ENCODE assay signal across 1 cellular context in the genomic region with DNA sequence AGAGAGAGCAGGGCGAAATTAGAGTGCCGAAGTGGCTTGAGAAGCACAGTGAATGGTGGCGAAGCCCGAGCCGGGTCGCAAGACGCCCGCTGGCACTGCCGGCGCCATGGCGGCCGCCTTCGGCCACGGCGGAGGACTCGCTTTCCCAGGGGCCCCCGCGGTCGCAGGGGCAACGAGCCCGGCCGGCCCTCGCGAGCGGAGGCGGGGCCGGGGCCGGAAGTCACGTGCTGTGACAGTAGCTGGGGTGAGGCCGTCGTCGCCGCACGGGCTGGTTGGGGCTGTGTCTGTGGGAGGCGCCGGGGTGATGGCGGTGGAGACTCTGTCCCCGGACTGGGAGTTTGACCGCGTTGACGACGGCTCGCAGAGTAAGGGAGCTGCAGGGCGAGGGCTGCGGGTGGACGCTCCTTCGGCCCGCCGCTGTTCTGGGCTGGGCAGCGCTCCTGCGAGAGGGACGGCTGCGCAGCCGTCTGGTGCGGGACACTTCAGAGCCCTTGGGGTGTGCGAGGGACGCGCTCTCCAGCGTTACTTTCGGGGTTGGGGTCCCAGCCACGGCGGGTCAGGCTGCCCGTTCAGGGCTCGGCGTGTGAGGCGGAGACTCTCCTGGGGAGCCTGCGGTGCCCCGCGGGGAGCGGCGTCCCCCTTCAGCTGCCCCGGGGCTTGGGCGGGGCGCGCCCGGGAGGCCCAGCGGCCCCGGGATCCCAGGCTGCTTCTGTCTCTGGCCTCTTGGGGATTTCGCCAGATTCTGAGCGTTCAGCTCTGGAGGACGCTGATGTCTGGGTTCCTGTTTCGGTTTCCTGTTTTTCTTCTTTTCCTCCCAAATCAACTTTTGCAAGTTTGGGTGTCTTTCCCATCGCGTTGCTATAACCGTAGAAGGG.
TF ChIP-seq lines count a peak whose summit lies in the region.

A gene with protein sequence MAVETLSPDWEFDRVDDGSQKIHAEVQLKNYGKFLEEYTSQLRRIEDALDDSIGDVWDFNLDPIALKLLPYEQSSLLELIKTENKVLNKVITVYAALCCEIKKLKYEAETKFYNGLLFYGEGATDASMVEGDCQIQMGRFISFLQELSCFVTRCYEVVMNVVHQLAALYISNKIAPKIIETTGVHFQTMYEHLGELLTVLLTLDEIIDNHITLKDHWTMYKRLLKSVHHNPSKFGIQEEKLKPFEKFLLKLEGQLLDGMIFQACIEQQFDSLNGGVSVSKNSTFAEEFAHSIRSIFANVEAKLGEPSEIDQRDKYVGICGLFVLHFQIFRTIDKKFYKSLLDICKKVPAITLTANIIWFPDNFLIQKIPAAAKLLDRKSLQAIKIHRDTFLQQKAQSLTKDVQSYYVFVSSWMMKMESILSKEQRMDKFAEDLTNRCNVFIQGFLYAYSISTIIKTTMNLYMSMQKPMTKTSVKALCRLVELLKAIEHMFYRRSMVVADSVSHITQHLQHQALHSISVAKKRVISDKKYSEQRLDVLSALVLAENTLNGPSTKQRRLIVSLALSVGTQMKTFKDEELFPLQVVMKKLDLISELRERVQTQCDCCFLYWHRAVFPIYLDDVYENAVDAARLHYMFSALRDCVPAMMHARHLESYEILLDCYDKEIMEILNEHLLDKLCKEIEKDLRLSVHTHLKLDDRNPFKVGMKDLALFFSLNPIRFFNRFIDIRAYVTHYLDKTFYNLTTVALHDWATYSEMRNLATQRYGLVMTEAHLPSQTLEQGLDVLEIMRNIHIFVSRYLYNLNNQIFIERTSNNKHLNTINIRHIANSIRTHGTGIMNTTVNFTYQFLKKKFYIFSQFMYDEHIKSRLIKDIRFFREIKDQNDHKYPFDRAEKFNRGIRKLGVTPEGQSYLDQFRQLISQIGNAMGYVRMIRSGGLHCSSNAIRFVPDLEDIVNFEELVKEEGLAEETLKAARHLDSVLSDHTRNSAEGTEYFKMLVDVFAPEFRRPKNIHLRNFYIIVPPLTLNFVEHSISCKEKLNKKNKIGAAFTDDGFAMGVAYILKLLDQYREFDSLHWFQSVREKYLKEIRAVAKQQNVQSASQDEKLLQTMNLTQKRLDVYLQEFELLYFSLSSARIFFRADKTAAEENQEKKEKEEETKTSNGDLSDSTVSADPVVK (plus strand): TSS at position 235 of the 875 bp plus-strand sequence. CDS start 70 bp downstream, at position 305.

TF ChIP-seq in WTC11, 78 proteins besides CTCF, POLR2A, EP300 and RAD21 (continued from another document and continues in another):
- TF ChIP-seq, protein P1, sequence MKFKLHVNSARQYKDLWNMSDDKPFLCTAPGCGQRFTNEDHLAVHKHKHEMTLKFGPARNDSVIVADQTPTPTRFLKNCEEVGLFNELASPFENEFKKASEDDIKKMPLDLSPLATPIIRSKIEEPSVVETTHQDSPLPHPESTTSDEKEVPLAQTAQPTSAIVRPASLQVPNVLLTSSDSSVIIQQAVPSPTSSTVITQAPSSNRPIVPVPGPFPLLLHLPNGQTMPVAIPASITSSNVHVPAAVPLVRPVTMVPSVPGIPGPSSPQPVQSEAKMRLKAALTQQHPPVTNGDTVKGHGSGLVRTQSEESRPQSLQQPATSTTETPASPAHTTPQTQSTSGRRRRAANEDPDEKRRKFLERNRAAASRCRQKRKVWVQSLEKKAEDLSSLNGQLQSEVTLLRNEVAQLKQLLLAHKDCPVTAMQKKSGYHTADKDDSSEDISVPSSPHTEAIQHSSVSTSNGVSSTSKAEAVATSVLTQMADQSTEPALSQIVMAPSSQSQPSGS (CRISPR knock-in tag; IDR thresholded peaks at IDR 0.05; ENCODE audit: borderline replicate concordance, low read depth) = no peak
- TF ChIP-seq FOXP1 (CRISPR knock-in tag; IDR thresholded peaks at IDR 0.05; ENCODE audit: borderline replicate concordance) (peak; percentile 97), ZNF317 (CRISPR knock-in tag; IDR thresholded peaks at IDR 0.05; ENCODE audit: borderline replicate concordance, low read depth) (peak; percentile 63; the same call in 1 of the 2 replicates), ZNF671 (CRISPR knock-in tag; IDR thresholded peaks at IDR 0.05) (no peak), NFYB (CRISPR knock-in tag; conservative IDR thresholded peaks at IDR 0.05; ENCODE audit: low read depth) (peak; percentile 11; the same call in 1 of the 2 replicates), MYBL2 (CRISPR knock-in tag; IDR thresholded peaks at IDR 0.05) (peak; percentile 61; the same call in 1 of the 2 replicates), CBFB (CRISPR knock-in tag; IDR thresholded peaks at IDR 0.05; ENCODE audit: low read depth) (no peak), ATF1 (CRISPR knock-in tag; IDR thresholded peaks at IDR 0.05) (peak; percentile 91; the same call in 1 of the 2 replicates), SMAD4 (CRISPR knock-in tag; IDR thresholded peaks at IDR 0.05) (no peak), PRRX2 (CRISPR knock-in tag; IDR thresholded peaks at IDR 0.05) (peak; percentile 8; the same call in 1 of the 2 replicates), ZNF423 (CRISPR knock-in tag; IDR thresholded peaks at IDR 0.05) (no peak), NR1H2 (CRISPR knock-in tag; IDR thresholded peaks at IDR 0.05) (no peak), ZNF121 (CRISPR knock-in tag; IDR thresholded peaks at IDR 0.05) (0 out of 2 replicates have a peak, but pooled peaks have one; percentile 15), ZNF219 (CRISPR knock-in tag; IDR thresholded peaks at IDR 0.05; ENCODE audit: borderline replicate concordance) (0 out of 2 replicates have a peak, but pooled peaks have one; percentile 47), NR2C2 (CRISPR knock-in tag; IDR thresholded peaks at IDR 0.05) (peak; percentile 14; the same call in 1 of the 2 replicates), KAT7 (CRISPR knock-in tag; IDR thresholded peaks at IDR 0.05; ENCODE audit: borderline replicate concordance) (peak; percentile 68; the same call in 1 of the 2 replicates)
- TF ChIP-seq, protein P2, sequence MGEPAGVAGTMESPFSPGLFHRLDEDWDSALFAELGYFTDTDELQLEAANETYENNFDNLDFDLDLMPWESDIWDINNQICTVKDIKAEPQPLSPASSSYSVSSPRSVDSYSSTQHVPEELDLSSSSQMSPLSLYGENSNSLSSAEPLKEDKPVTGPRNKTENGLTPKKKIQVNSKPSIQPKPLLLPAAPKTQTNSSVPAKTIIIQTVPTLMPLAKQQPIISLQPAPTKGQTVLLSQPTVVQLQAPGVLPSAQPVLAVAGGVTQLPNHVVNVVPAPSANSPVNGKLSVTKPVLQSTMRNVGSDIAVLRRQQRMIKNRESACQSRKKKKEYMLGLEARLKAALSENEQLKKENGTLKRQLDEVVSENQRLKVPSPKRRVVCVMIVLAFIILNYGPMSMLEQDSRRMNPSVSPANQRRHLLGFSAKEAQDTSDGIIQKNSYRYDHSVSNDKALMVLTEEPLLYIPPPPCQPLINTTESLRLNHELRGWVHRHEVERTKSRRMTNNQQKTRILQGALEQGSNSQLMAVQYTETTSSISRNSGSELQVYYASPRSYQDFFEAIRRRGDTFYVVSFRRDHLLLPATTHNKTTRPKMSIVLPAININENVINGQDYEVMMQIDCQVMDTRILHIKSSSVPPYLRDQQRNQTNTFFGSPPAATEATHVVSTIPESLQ (CRISPR knock-in tag; IDR thresholded peaks at IDR 0.05) = 0 out of 2 replicates have a peak, but pooled peaks have one; percentile 44
- TF ChIP-seq, protein P3, sequence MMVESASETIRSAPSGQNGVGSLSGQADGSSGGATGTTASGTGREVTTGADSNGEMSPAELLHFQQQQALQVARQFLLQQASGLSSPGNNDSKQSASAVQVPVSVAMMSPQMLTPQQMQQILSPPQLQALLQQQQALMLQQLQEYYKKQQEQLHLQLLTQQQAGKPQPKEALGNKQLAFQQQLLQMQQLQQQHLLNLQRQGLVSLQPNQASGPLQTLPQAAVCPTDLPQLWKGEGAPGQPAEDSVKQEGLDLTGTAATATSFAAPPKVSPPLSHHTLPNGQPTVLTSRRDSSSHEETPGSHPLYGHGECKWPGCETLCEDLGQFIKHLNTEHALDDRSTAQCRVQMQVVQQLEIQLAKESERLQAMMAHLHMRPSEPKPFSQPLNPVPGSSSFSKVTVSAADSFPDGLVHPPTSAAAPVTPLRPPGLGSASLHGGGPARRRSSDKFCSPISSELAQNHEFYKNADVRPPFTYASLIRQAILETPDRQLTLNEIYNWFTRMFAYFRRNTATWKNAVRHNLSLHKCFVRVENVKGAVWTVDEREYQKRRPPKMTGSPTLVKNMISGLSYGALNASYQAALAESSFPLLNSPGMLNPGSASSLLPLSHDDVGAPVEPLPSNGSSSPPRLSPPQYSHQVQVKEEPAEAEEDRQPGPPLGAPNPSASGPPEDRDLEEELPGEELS (CRISPR knock-in tag; IDR thresholded peaks at IDR 0.05) = peak; percentile 96
- TF ChIP-seq, protein P4, sequence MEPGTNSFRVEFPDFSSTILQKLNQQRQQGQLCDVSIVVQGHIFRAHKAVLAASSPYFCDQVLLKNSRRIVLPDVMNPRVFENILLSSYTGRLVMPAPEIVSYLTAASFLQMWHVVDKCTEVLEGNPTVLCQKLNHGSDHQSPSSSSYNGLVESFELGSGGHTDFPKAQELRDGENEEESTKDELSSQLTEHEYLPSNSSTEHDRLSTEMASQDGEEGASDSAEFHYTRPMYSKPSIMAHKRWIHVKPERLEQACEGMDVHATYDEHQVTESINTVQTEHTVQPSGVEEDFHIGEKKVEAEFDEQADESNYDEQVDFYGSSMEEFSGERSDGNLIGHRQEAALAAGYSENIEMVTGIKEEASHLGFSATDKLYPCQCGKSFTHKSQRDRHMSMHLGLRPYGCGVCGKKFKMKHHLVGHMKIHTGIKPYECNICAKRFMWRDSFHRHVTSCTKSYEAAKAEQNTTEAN (CRISPR knock-in tag; IDR thresholded peaks at IDR 0.05) = peak; percentile 84
- TF ChIP-seq, protein P5, sequence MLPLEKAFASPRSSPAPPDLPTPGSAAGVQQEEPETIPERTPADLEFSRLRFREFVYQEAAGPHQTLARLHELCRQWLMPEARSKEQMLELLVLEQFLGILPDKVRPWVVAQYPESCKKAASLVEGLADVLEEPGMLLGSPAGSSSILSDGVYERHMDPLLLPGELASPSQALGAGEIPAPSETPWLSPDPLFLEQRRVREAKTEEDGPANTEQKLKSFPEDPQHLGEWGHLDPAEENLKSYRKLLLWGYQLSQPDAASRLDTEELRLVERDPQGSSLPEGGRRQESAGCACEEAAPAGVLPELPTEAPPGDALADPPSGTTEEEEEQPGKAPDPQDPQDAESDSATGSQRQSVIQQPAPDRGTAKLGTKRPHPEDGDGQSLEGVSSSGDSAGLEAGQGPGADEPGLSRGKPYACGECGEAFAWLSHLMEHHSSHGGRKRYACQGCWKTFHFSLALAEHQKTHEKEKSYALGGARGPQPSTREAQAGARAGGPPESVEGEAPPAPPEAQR (CRISPR knock-in tag; IDR thresholded peaks at IDR 0.05) = no peak
- TF ChIP-seq, protein P6, sequence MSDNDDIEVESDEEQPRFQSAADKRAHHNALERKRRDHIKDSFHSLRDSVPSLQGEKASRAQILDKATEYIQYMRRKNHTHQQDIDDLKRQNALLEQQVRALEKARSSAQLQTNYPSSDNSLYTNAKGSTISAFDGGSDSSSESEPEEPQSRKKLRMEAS (CRISPR knock-in tag; IDR thresholded peaks at IDR 0.05) = peak; percentile 96
- TF ChIP-seq, protein P7, sequence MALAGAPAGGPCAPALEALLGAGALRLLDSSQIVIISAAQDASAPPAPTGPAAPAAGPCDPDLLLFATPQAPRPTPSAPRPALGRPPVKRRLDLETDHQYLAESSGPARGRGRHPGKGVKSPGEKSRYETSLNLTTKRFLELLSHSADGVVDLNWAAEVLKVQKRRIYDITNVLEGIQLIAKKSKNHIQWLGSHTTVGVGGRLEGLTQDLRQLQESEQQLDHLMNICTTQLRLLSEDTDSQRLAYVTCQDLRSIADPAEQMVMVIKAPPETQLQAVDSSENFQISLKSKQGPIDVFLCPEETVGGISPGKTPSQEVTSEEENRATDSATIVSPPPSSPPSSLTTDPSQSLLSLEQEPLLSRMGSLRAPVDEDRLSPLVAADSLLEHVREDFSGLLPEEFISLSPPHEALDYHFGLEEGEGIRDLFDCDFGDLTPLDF (CRISPR knock-in tag; IDR thresholded peaks at IDR 0.05) = no peak
- TF ChIP-seq, protein P8, sequence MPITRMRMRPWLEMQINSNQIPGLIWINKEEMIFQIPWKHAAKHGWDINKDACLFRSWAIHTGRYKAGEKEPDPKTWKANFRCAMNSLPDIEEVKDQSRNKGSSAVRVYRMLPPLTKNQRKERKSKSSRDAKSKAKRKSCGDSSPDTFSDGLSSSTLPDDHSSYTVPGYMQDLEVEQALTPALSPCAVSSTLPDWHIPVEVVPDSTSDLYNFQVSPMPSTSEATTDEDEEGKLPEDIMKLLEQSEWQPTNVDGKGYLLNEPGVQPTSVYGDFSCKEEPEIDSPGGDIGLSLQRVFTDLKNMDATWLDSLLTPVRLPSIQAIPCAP (CRISPR knock-in tag; IDR thresholded peaks at IDR 0.05) = peak; percentile 88
- TF ChIP-seq, protein P9, sequence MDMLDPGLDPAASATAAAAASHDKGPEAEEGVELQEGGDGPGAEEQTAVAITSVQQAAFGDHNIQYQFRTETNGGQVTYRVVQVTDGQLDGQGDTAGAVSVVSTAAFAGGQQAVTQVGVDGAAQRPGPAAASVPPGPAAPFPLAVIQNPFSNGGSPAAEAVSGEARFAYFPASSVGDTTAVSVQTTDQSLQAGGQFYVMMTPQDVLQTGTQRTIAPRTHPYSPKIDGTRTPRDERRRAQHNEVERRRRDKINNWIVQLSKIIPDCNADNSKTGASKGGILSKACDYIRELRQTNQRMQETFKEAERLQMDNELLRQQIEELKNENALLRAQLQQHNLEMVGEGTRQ (CRISPR knock-in tag; IDR thresholded peaks at IDR 0.05) = peak; percentile 99
- TF ChIP-seq, protein P10, sequence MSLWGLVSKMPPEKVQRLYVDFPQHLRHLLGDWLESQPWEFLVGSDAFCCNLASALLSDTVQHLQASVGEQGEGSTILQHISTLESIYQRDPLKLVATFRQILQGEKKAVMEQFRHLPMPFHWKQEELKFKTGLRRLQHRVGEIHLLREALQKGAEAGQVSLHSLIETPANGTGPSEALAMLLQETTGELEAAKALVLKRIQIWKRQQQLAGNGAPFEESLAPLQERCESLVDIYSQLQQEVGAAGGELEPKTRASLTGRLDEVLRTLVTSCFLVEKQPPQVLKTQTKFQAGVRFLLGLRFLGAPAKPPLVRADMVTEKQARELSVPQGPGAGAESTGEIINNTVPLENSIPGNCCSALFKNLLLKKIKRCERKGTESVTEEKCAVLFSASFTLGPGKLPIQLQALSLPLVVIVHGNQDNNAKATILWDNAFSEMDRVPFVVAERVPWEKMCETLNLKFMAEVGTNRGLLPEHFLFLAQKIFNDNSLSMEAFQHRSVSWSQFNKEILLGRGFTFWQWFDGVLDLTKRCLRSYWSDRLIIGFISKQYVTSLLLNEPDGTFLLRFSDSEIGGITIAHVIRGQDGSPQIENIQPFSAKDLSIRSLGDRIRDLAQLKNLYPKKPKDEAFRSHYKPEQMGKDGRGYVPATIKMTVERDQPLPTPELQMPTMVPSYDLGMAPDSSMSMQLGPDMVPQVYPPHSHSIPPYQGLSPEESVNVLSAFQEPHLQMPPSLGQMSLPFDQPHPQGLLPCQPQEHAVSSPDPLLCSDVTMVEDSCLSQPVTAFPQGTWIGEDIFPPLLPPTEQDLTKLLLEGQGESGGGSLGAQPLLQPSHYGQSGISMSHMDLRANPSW (CRISPR knock-in tag; conservative IDR thresholded peaks at IDR 0.05; ENCODE audit: low read depth) = no peak
- TF ChIP-seq, protein P11, sequence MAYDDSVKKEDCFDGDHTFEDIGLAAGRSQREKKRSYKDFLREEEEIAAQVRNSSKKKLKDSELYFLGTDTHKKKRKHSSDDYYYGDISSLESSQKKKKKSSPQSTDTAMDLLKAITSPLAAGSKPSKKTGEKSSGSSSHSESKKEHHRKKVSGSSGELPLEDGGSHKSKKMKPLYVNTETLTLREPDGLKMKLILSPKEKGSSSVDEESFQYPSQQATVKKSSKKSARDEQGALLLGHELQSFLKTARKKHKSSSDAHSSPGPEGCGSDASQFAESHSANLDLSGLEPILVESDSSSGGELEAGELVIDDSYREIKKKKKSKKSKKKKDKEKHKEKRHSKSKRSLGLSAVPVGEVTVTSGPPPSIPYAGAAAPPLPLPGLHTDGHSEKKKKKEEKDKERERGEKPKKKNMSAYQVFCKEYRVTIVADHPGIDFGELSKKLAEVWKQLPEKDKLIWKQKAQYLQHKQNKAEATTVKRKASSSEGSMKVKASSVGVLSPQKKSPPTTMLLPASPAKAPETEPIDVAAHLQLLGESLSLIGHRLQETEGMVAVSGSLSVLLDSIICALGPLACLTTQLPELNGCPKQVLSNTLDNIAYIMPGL (CRISPR knock-in tag; IDR thresholded peaks at IDR 0.05) = peak; percentile 87
